In the genomic region with DNA sequence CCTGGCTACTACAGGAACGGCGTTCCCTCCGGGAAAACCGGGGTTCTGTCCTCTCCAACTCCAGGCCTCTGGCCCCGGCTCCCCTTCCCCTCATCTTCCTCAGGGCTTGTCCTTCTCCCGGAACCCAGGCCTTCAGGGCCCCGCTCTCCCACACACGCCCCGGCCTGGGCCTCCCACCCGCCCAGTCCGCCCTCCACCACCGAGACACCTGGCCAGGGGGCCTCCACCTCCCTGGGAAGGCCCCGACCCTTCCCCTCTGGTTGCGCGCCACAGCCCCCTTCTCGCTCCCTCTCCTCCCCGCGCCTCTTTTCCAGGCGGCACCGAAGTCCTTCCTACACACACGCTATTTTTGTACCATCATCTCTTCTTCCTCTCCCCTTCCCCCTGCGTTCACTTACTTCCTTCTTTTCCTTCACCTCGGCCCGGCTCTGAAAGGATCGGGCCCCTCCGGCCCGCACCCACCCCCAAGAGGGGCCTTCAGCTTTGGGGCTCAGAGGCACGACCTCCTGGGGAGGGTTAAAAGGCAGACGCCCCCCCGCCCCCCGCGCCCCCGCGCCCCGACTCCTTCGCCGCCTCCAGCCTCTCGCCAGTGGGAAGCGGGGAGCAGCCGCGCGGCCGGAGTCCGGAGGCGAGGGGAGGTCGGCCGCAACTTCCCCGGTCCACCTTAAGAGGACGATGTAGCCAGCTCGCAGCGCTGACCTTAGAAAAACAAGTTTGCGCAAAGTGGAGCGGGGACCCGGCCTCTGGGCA, we compare ENCODE assay signal across 8 cellular contexts. TPM values are rescaled to one million over a fixed set of nuclear protein-coding genes. Genes with fewer than 3 reads are reported as not detected.
DNase-seq lines count a peak whose midpoint lies in the region; ATAC-seq and TF ChIP-seq lines count a peak whose summit lies in the region.

No MANE protein-coding gene starts in this region.

- no peaks in the 10 kb centered on the region for H3F3A ChIP-seq in SU-DHL-6 (ENCODE audit: insufficient read depth)

- DNase-seq in GM12864 (ENCODE audit: low read depth) (no peak), Right ventricle myocardium superior (peak; percentile 86), psoas muscle (no peak), hepatic stellate cell (ENCODE audit: low spot score) (no peak)

- H3K9me3 ChIP-seq in SU-DHL-6 (ENCODE audit: insufficient read depth, low read length) (no peaks in the 10 kb centered on the region), psoas muscle (no peaks in the 10 kb centered on the region)

- no peaks in the 10 kb centered on the region for H3K36me3 ChIP-seq in SU-DHL-6 (ENCODE audit: low read length)
- peaks cover 0 to 4% of the 10 kb centered on the region in 2 donors for H3K36me3 ChIP-seq in psoas muscle (ENCODE audit: insufficient read depth in 1 of 2, low read depth in 1 of 2)

- H2AFZ ChIP-seq in SU-DHL-6 (ENCODE audit: low read depth, low read length, severe bottlenecking): no peak overlapping the region

- H3K9me2 ChIP-seq in SU-DHL-6 (replicated peaks; ENCODE audit: insufficient read depth, low read length): no peaks in the 10 kb centered on the region

- 24 to 29% (median 25%) methylated on average over 46 to 54 of the region's 54 CpGs for WGBS in psoas muscle, 3 donors

- H3K27me3 ChIP-seq in SU-DHL-6 (ENCODE audit: low read length): 0 out of 2 replicates have a peak, but pooled peaks cover 2% of the 10 kb centered on the region
- no peaks in the 10 kb centered on the region for H3K27me3 ChIP-seq in psoas muscle (ENCODE audit: insufficient read depth in 3 of 3, low read length in 2 of 3)

- no peak overlapping the region for H3K9ac ChIP-seq in SU-DHL-6 (ENCODE audit: low read length)

- intact Hi-C loops in Right ventricle myocardium superior (cut with DNase I): no loop called here
- intact Hi-C loops in psoas muscle (cut with DNase I): loop anchor here (2.0 to 10.0 kb wide), 3 partner anchors 89 to 211 kb away; partner anchors contain the start of gene STK35 (in 2 of the 2)

- H3K27ac ChIP-seq in SU-DHL-6 (ENCODE audit: low read depth, low read length) (no peak overlapping the region), psoas muscle (peak overlapping the region; percentile 91)

- no peaks in the 10 kb centered on the region for H4K20me1 ChIP-seq in SU-DHL-6 (ENCODE audit: low read depth, low read length)

- H3K4me3 ChIP-seq in GM12864 (ENCODE audit: low read depth, low read length) (peak overlapping the region; percentile 60), SU-DHL-6 (ENCODE audit: insufficient read depth, low read length, poor library complexity, severe bottlenecking) (no peak overlapping the region), psoas muscle (peak overlapping the region; percentile 89)

- H3K4me1 ChIP-seq in psoas muscle: peaks cover 22% of the 10 kb centered on the region

- H3K4me2 ChIP-seq in SU-DHL-6 (ENCODE audit: low read depth, low read length, poor library complexity, severe bottlenecking): peak overlapping the region; percentile 53

- no peaks in the 10 kb centered on the region for H3K79me2 ChIP-seq in SU-DHL-6 (ENCODE audit: insufficient read depth, low read length)

- peak; percentile 66 for ATAC-seq in Right ventricle myocardium superior (ENCODE audit: poor library complexity)
- ATAC-seq in psoas muscle: peak in 2 of 4 donors; percentile 1 to 69
- no peak for ATAC-seq in GM19023 (IDR thresholded peaks at IDR 0.05; ENCODE audit: unreplicated experiment)
- ATAC-seq in HG02759 (IDR thresholded peaks at IDR 0.05; ENCODE audit: unreplicated experiment): no peak
- ATAC-seq in HG02970 (IDR thresholded peaks at IDR 0.05; ENCODE audit: low FRiP score, unreplicated experiment): no peak

- TF ChIP-seq CTCF in GM12864 (IDR thresholded peaks at IDR 0.05; ENCODE audit: low read depth, low read length, missing control alignments) (no peak), SU-DHL-6 (IDR thresholded peaks at IDR 0.05; ENCODE audit: insufficient read depth, low read length, poor library complexity, severe bottlenecking) (no peak), psoas muscle (IDR thresholded peaks at IDR 0.05) (no peak)

RNA-seq across cellular contexts. Expression of gene SIRPA, which starts 1.3 kb away (rescaled TPM):
- total RNA-seq in Right ventricle myocardium superior (19.5 TPM), psoas muscle (10 to 100 TPM; 14.9 to 42.9 (median 22.7) TPM)
- polyA plus RNA-seq in psoas muscle: 10 to 100 TPM in 2 of 3 donors, 1 to 10 TPM in 1; 6.2 to 15.5 (median 14.3) TPM
